In genomic region chr3:112531358-112531781, GRCh38 we compare ENCODE assay signal across 1 cellular context.
TF ChIP-seq lines count a peak whose summit lies in the region.

No MANE protein-coding gene starts in this region.

TF ChIP-seq in endothelial cell of umbilical vein, 7 proteins besides CTCF, POLR2A, EP300 and RAD21:
- no peak for TF ChIP-seq JUN (IDR thresholded peaks at IDR 0.05; ENCODE audit: borderline replicate concordance, insufficient read depth, insufficient read length, low read depth)
- no peak for TF ChIP-seq MYC (IDR thresholded peaks at IDR 0.05; ENCODE audit: low read depth, low read length)
- no peak for TF ChIP-seq MAX (IDR thresholded peaks at IDR 0.05; ENCODE audit: insufficient read depth, insufficient read length)
- no peak for TF ChIP-seq GATA2 (IDR thresholded peaks at IDR 0.05; ENCODE audit: insufficient read depth, insufficient read length, low read depth, low read length)
- no peak for TF ChIP-seq FOS (IDR thresholded peaks at IDR 0.05; ENCODE audit: borderline replicate concordance, insufficient read depth, low read length)
- no peak for TF ChIP-seq EZH2 (IDR thresholded peaks at IDR 0.05; ENCODE audit: borderline replicate concordance, low read depth, low read length, severe bottlenecking)
- no peak for TF ChIP-seq POLR2AphosphoS5 (IDR thresholded peaks at IDR 0.05; ENCODE audit: insufficient read depth, low read depth, low read length)
TF ChIP-seq in endothelial cell of umbilical vein: peak in this region for 0.
